Comparison of ENCODE assay signal across 16 cellular contexts in genomic region chr2:68172990-68173715, GRCh38. TPM values are rescaled to one million over a fixed set of nuclear protein-coding genes. Genes with fewer than 3 reads are reported as not detected.
DNase-seq lines count a peak whose midpoint lies in the region; TF ChIP-seq lines count a peak whose summit lies in the region.
"Had no signal": no experiment of that assay in that cellular context is flagged by ENCODE, and none has a peak within 500 bp of the region (broad histone marks: within the 10 kb centered on the region; RNA-seq: fewer than 3 reads in every experiment).

No MANE protein-coding gene starts in this region.

- H3K9me3 ChIP-seq in OCI-LY3 (ENCODE audit: insufficient read depth, low read length) (no peaks in the 10 kb centered on the region), mammary epithelial cell (replicated peaks; ENCODE audit: insufficient read depth, low read length) (no peaks in the 10 kb centered on the region), sigmoid colon (no peaks in the 10 kb centered on the region)
- H3K9me3 ChIP-seq: Caco-2, Peyer's patch had no signal

- peak overlapping the region; percentile 58 for H3K27ac Mint-ChIP-seq in activated naive CD8-positive, alpha-beta T cell
- H3K27ac Mint-ChIP-seq in activated naive CD8-positive, alpha-beta T cell treated with anti-CD3 and anti-CD28 coated beads for 36 hours: no peak overlapping the region
- H3K27ac Mint-ChIP-seq in progenitor cell of endocrine pancreas: peak overlapping the region; percentile 77
- H3K27ac Mint-ChIP-seq: brain had no signal

- H3K9ac ChIP-seq in OCI-LY3 (ENCODE audit: low read length) (no peak overlapping the region), mammary epithelial cell (ENCODE audit: insufficient read depth, low read length) (no peak overlapping the region)
- H3K9ac ChIP-seq: parathyroid adenoma had no signal

- in situ Hi-C loops in mammary epithelial cell (cut with MboI; ENCODE audit: low sequenced_read_pairs in 2 of 2): no loop called here

- H3K4me3 ChIP-seq in OCI-LY3 (ENCODE audit: low read length) (no peak overlapping the region), mammary epithelial cell (replicated peaks in 1 of 3; ENCODE audit: insufficient read depth in 1 of 3, low read depth in 2 of 3, low read length in 3 of 3) (no peak overlapping the region), sigmoid colon (no peak overlapping the region)
- H3K4me3 ChIP-seq: Peyer's patch had no signal

- TF ChIP-seq POLR2A in sigmoid colon (IDR thresholded peaks at IDR 0.05): no peak

- H3K36me3 Mint-ChIP-seq in activated naive CD8-positive, alpha-beta T cell: peaks cover 11% of the 10 kb centered on the region
- peaks cover 18% of the 10 kb centered on the region for H3K36me3 Mint-ChIP-seq in activated naive CD8-positive, alpha-beta T cell treated with anti-CD3 and anti-CD28 coated beads for 36 hours
- H3K36me3 Mint-ChIP-seq in progenitor cell of endocrine pancreas (ENCODE audit: insufficient read depth): peaks cover 8% of the 10 kb centered on the region

- 70% methylated on average over 7 of the region's 8 CpGs for WGBS in mammary epithelial cell (ENCODE audit: low coverage, missing lambda C conversion rate)
- WGBS in sigmoid colon, 2 donors: 69 to 92% methylated on average over 8 of the region's 8 CpGs

- H3K36me3 ChIP-seq in OCI-LY3 (replicated peaks; ENCODE audit: low read depth, low read length) (peaks cover 61% of the 10 kb centered on the region), mammary epithelial cell (ENCODE audit: insufficient read depth, low read length) (peaks cover 14% of the 10 kb centered on the region), sigmoid colon (peaks cover 0 to 79% (median 0%) of the 10 kb centered on the region in 4 donors)

- H3K27me3 ChIP-seq in OCI-LY3 (ENCODE audit: low read depth, low read length) (no peaks in the 10 kb centered on the region), mammary epithelial cell (ENCODE audit: insufficient read depth, low read length) (no peaks in the 10 kb centered on the region), sigmoid colon (no peaks in the 10 kb centered on the region)
- H3K27me3 ChIP-seq: Peyer's patch had no signal

- H3K4me1 ChIP-seq in OCI-LY3 (ENCODE audit: low read length) (peaks cover 10% of the 10 kb centered on the region), mammary epithelial cell (ENCODE audit: insufficient read depth, low read length) (peaks cover 11% of the 10 kb centered on the region), sigmoid colon (no peaks in the 10 kb centered on the region)
- H3K4me1 ChIP-seq: Caco-2, parathyroid adenoma, Peyer's patch had no signal

- no TSS peak for BruUV-seq in mammary epithelial cell (replicated peaks; lab: Mats Ljungman, UMichigan)

- no peaks in the 10 kb centered on the region; the same call in 1 of the 2 replicates for H4K20me1 ChIP-seq in OCI-LY3 (ENCODE audit: insufficient read depth, low read length)
- no peaks in the 10 kb centered on the region for H4K20me1 ChIP-seq in mammary epithelial cell (ENCODE audit: insufficient read depth, low read length)

- dilution Hi-C loops in mammary epithelial cell (cut with HindIII; ENCODE audit: low sequenced_read_pairs): no loop called here

- H3K27me3 Mint-ChIP-seq in activated naive CD8-positive, alpha-beta T cell: no peaks in the 10 kb centered on the region
- no peaks in the 10 kb centered on the region for H3K27me3 Mint-ChIP-seq in activated naive CD8-positive, alpha-beta T cell treated with anti-CD3 and anti-CD28 coated beads for 36 hours
- no peaks in the 10 kb centered on the region for H3K27me3 Mint-ChIP-seq in progenitor cell of endocrine pancreas
- H3K27me3 Mint-ChIP-seq: activated CD4-positive, alpha-beta memory T cell treated with anti-CD3 and anti-CD28 coated beads, Interleukin-2, amount 10 ng/mL, durations not matched to agents 7 days and 5 days; brain had no signal

- no peak overlapping the region for H3K4me3 Mint-ChIP-seq in activated naive CD8-positive, alpha-beta T cell
- H3K4me3 Mint-ChIP-seq in activated naive CD8-positive, alpha-beta T cell treated with anti-CD3 and anti-CD28 coated beads for 36 hours: no peak overlapping the region
- H3K4me3 Mint-ChIP-seq in progenitor cell of endocrine pancreas (ENCODE audit: low read depth): no peak overlapping the region
- H3K4me3 Mint-ChIP-seq: activated CD4-positive, alpha-beta memory T cell treated with anti-CD3 and anti-CD28 coated beads, Interleukin-2, amount 10 ng/mL, durations not matched to agents 7 days and 5 days; brain had no signal

- peaks cover 30% of the 10 kb centered on the region for H3K79me2 ChIP-seq in OCI-LY3 (ENCODE audit: low read length)
- H3K79me2 ChIP-seq in mammary epithelial cell (ENCODE audit: insufficient read depth, low read length): peaks cover 31% of the 10 kb centered on the region
- H3K79me2 ChIP-seq: parathyroid adenoma had no signal

- H3K27ac ChIP-seq in OCI-LY3 (ENCODE audit: low read length): peak overlapping the region; percentile 46
- no peak overlapping the region for H3K27ac ChIP-seq in mammary epithelial cell (ENCODE audit: insufficient read depth, low read depth, low read length)
- no peak overlapping the region for H3K27ac ChIP-seq in sigmoid colon
- H3K27ac ChIP-seq: parathyroid adenoma, Peyer's patch had no signal

- H2AFZ ChIP-seq in OCI-LY3 (ENCODE audit: low read depth, low read length) (no peak overlapping the region), mammary epithelial cell (ENCODE audit: low read depth, low read length) (no peak overlapping the region)
- H2AFZ ChIP-seq: parathyroid adenoma had no signal

- peaks cover 19% of the 10 kb centered on the region for H3K4me1 Mint-ChIP-seq in activated naive CD8-positive, alpha-beta T cell (ENCODE audit: low read depth)
- H3K4me1 Mint-ChIP-seq in activated naive CD8-positive, alpha-beta T cell treated with anti-CD3 and anti-CD28 coated beads for 36 hours: peaks cover 10% of the 10 kb centered on the region
- peaks cover 2% of the 10 kb centered on the region for H3K4me1 Mint-ChIP-seq in progenitor cell of endocrine pancreas (ENCODE audit: low read depth)
- H3K4me1 Mint-ChIP-seq: brain had no signal

- no peak for DNase-seq in activated naive CD8-positive, alpha-beta T cell treated with anti-CD3 and anti-CD28 coated beads for 36 hours
- DNase-seq in mammary epithelial cell (peak; percentile 75), progenitor cell of endocrine pancreas (ENCODE audit: low spot score, unreplicated experiment) (no peak), NCI-H524 (lab: John Stamatoyannopoulos, UW) (no peak), sigmoid colon (no peak)
- DNase-seq in activated T-cell treated with anti-CD3 and anti-CD28 coated beads, Interleukin-2, amount 50 U/mL, for 48 hours: no peak
- DNase-seq: activated CD4-positive, alpha-beta memory T cell treated with anti-CD3 and anti-CD28 coated beads, Interleukin-2, amount 10 ng/mL, durations not matched to agents 7 days and 5 days; activated gamma-delta T cell; Caco-2; NCI-H1092; Peyer's patch; T-helper 9 cell had no signal

- CTCF ChIA-PET in mammary epithelial cell (lab: Charles Lee; ENCODE audit: low non-redundant PET): interaction anchor here (0.6 kb wide), 1 partner anchor 46 kb away, joined by 6 read pairs; no protein-coding TSS in a partner anchor

- no peaks in the 10 kb centered on the region for H3K9me3 Mint-ChIP-seq in activated naive CD8-positive, alpha-beta T cell (ENCODE audit: low read depth)
- H3K9me3 Mint-ChIP-seq in activated naive CD8-positive, alpha-beta T cell treated with anti-CD3 and anti-CD28 coated beads for 36 hours: no peaks in the 10 kb centered on the region
- H3K9me3 Mint-ChIP-seq in progenitor cell of endocrine pancreas (ENCODE audit: low read depth): no peaks in the 10 kb centered on the region
- H3K9me3 Mint-ChIP-seq: activated CD4-positive, alpha-beta memory T cell treated with anti-CD3 and anti-CD28 coated beads, Interleukin-2, amount 10 ng/mL, durations not matched to agents 7 days and 5 days; brain had no signal

- intact Hi-C loops in mammary epithelial cell (cut with micrococcal nuclease): no loop called here
- intact Hi-C loops in sigmoid colon (cut with DNase I): no loop called here

- TF ChIP-seq CTCF in OCI-LY3 (IDR thresholded peaks at IDR 0.05; ENCODE audit: low read depth, low read length) (no peak), mammary epithelial cell (conservative IDR thresholded peaks at IDR 0.05 in 1 of 2, IDR thresholded peaks at IDR 0.05 in 1 of 2; ENCODE audit: extremely low read depth in 1 of 2, insufficient read depth in 1 of 2, low read depth in 1 of 2, low read length in 2 of 2) (no peak), progenitor cell of endocrine pancreas (IDR thresholded peaks at IDR 0.05; ENCODE audit: unreplicated experiment) (no peak), sigmoid colon (IDR thresholded peaks at IDR 0.05) (no peak)

- no peak for TF ChIP-seq EP300 in sigmoid colon (IDR thresholded peaks at IDR 0.05)

- H3K4me2 ChIP-seq in OCI-LY3 (ENCODE audit: low read length) (peak overlapping the region; percentile 13; the same call in 1 of the 2 replicates), mammary epithelial cell (ENCODE audit: insufficient read depth, low read depth, low read length) (peak overlapping the region; percentile 10)

RNA-seq across cellular contexts. Expression of gene PNO1, which starts 15.5 kb away (rescaled TPM):
- 10 to 100 TPM; 37.8 to 42.4 TPM for total RNA-seq in activated naive CD8-positive, alpha-beta T cell treated with anti-CD3 and anti-CD28 coated beads for 36 hours
- total RNA-seq in mammary epithelial cell (10 to 100 TPM; 18.0 to 21.6 TPM), progenitor cell of endocrine pancreas (12.8 and 16.2 TPM in 2 replicates), sigmoid colon (10 to 100 TPM in 3 of 4 donors, 1 to 10 TPM in 1; 9.1 to 20.7 (median 17.2) TPM)
- polyA plus RNA-seq in mammary epithelial cell (15.6 TPM), sigmoid colon (10 to 100 TPM in 1 of 3 donors, 1 to 10 TPM in 2; 6.0 to 10.5 (median 7.9) TPM)
- 12.5 TPM for polyA minus RNA-seq in mammary epithelial cell
